Comparison of ENCODE assay signal across 1 cellular context in genomic region chr11:17767301-17767885, GRCh38.
TF ChIP-seq lines count a peak whose summit lies in the region.

No MANE protein-coding gene starts in this region.

TF ChIP-seq in HepG2, 621 proteins besides CTCF, POLR2A, EP300 and RAD21:
- peak; percentile 73 for TF ChIP-seq ZKSCAN1 (IDR thresholded peaks at IDR 0.05; ENCODE audit: low read length)
- TF ChIP-seq ZNF749 (CRISPR knock-in tag; IDR thresholded peaks at IDR 0.05; ENCODE audit: borderline replicate concordance), result no peak
- no peak for TF ChIP-seq REPIN1 (CRISPR knock-in tag; IDR thresholded peaks at IDR 0.05; ENCODE audit: borderline replicate concordance, low read depth)
